Comparison of ENCODE assay signal across 1 cellular context in genomic region chr10:56633876-56634452, GRCh38.
TF ChIP-seq lines count a peak whose summit lies in the region.

No MANE protein-coding gene starts in this region.

TF ChIP-seq in GM12878, 131 proteins besides CTCF, POLR2A, EP300 and RAD21 (continued from another document and continues in another):
- TF ChIP-seq TCF12 (IDR thresholded peaks at IDR 0.05; ENCODE audit: low read depth, low read length) (peak; percentile 97), SIN3A (IDR thresholded peaks at IDR 0.05; ENCODE audit: low read depth, low read length) (no peak), MYC (IDR thresholded peaks at IDR 0.05; ENCODE audit: insufficient read depth, insufficient read length, insufficient replicate concordance, low read length, severe bottlenecking) (no peak), ATF3 (IDR thresholded peaks at IDR 0.05; ENCODE audit: borderline replicate concordance, extremely low read depth, low read depth, low read length) (no peak), ATF7 (IDR thresholded peaks at IDR 0.05; ENCODE audit: low read depth) (peak; percentile 76), NBN (IDR thresholded peaks at IDR 0.05) (peak; percentile 87), E4F1 (IDR thresholded peaks at IDR 0.05; ENCODE audit: borderline replicate concordance, partially characterized antibody) (no peak), BMI1 (IDR thresholded peaks at IDR 0.05; ENCODE audit: borderline replicate concordance) (peak; percentile 74), GATAD2B (conservative IDR thresholded peaks at IDR 0.05; ENCODE audit: low read depth) (peak; percentile 52; the same call in 1 of the 2 replicates), ZBED1 (IDR thresholded peaks at IDR 0.05; ENCODE audit: borderline replicate concordance) (peak; percentile 67; the same call in 1 of the 2 replicates), MYB (IDR thresholded peaks at IDR 0.05; ENCODE audit: borderline replicate concordance, low read depth, low read length) (no peak), FOXM1 (IDR thresholded peaks at IDR 0.05; ENCODE audit: low read depth, low read length) (peak; percentile 62; the same call in 1 of the 2 replicates), TAF1 (IDR thresholded peaks at IDR 0.05; ENCODE audit: borderline replicate concordance, low read depth, low read length) (no peak), CBX5 (IDR thresholded peaks at IDR 0.05; ENCODE audit: low read depth) (no peak), BCL3 (IDR thresholded peaks at IDR 0.05; ENCODE audit: borderline replicate concordance, insufficient read depth, low read depth, low read length, poor library complexity, severe bottlenecking) (peak; percentile 19), ZNF622 (IDR thresholded peaks at IDR 0.05) (no peak), SREBF2 (IDR thresholded peaks at IDR 0.05; ENCODE audit: low read length) (no peak), TBL1XR1 (IDR thresholded peaks at IDR 0.05; ENCODE audit: low read depth, low read length) (no peak; the same call in 1 of the 2 replicates), PAX8 (IDR thresholded peaks at IDR 0.05) (no peak), MXI1 (IDR thresholded peaks at IDR 0.05; ENCODE audit: low read depth, low read length) (no peak), ZNF384 (IDR thresholded peaks at IDR 0.05; ENCODE audit: borderline replicate concordance, low read depth, low read length) (no peak), ATF2 (IDR thresholded peaks at IDR 0.05; ENCODE audit: low read length) (peak; percentile 32; the same call in 1 of the 2 replicates), BHLHE40 (IDR thresholded peaks at IDR 0.05; ENCODE audit: borderline replicate concordance in 1 of 2, low read depth in 2 of 2, low read length in 1 of 2) (peak; percentile 23 to 27; a peak in 1 of 4 replicates), ZBTB4 (CRISPR knock-in tag; IDR thresholded peaks at IDR 0.05) (no peak), MLLT1 (IDR thresholded peaks at IDR 0.05) (no peak), IRF3 (IDR thresholded peaks at IDR 0.05) (no peak), CHD2 (IDR thresholded peaks at IDR 0.05; ENCODE audit: borderline replicate concordance, low read depth, low read length) (no peak), TCF3 (IDR thresholded peaks at IDR 0.05; ENCODE audit: borderline replicate concordance, insufficient read depth, low read depth, low read length) (peak; percentile 79; the same call in 1 of the 2 replicates), PML (IDR thresholded peaks at IDR 0.05; ENCODE audit: low read length) (0 out of 2 replicates have a peak, but pooled peaks have one; percentile 28), ESRRA (IDR thresholded peaks at IDR 0.05; ENCODE audit: low read length) (no peak), MEF2A (IDR thresholded peaks at IDR 0.05; ENCODE audit: insufficient read depth, low read depth, low read length) (peak; percentile 45; the same call in 1 of the 2 replicates), CBX3 (IDR thresholded peaks at IDR 0.05; ENCODE audit: borderline replicate concordance, low read depth) (no peak), SUPT20H (IDR thresholded peaks at IDR 0.05; ENCODE audit: borderline replicate concordance, control insufficient read depth, low read depth, low read length) (no peak), GABPA (IDR thresholded peaks at IDR 0.05; ENCODE audit: low read depth) (no peak), SMARCA5 (IDR thresholded peaks at IDR 0.05) (no peak), IRF4 (IDR thresholded peaks at IDR 0.05; ENCODE audit: low read depth, low read length) (peak; percentile 81), E2F8 (IDR thresholded peaks at IDR 0.05; ENCODE audit: low read depth, partially characterized antibody) (no peak), ETV6 (conservative IDR thresholded peaks at IDR 0.05 in 1 of 2, IDR thresholded peaks at IDR 0.05 in 1 of 2; ENCODE audit: borderline replicate concordance in 1 of 2, low read depth in 1 of 2) (peak in 1 of 2 experiments; percentile 93; a peak in 2 of 4 replicates), BRCA1 (IDR thresholded peaks at IDR 0.05; ENCODE audit: low read depth, low read length) (no peak), CEBPB (IDR thresholded peaks at IDR 0.05; ENCODE audit: borderline replicate concordance in 1 of 2, low read depth in 2 of 2, low read length in 2 of 2) (no peak), CUX1 (IDR thresholded peaks at IDR 0.05; ENCODE audit: insufficient replicate concordance, low read depth, low read length) (peak; percentile 44), RUNX3 (IDR thresholded peaks at IDR 0.05; ENCODE audit: low read length) (peak; percentile 82)
